8 cellular contexts compared by ENCODE assay signal in the genomic region with DNA sequence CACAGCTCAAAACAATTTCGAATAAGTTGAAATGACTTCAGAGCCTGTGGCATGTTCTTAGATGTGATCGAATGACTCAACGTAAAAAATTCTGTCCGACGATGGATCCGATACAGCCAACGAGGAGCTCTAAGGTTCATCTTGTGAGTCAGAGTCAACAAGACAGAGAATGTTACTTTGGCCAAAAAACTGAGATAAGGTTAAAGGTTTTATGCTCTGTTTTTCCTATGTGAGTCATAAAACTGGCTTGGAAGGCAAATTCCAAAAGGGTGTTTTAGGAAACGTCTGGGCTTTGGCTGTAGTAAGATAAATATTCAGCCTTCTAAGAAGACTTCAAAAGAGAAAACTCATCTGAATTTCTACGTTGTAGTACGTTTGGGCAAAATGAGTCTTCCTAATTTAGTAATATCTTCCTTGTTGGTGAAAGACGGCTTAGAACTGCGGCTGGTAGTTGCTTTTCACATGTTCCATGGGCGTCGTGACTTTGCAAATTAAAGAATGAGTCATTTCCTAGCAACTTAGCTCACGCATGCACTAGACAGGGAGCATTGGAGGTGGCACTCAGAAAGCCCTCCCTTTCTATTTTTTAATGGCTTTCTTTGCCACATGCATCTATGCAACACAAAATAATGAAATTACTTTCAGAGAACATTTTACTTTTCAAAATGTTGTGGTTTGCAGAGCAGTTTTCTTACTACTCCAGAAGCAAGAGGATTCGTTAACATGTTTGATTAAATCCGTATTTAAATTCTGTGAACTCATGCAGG. TPM values are rescaled to one million over a fixed set of nuclear protein-coding genes. Genes with fewer than 3 reads are reported as not detected.
DNase-seq lines count a peak whose midpoint lies in the region; ATAC-seq, FAIRE-seq and TF ChIP-seq lines count a peak whose summit lies in the region.

No MANE protein-coding gene starts in this region.

- H3K4me3 ChIP-seq in bronchial epithelial cell (ENCODE audit: low read depth, low read length) (no peak overlapping the region), lower lobe of right lung (peak overlapping the region; percentile 7)

- peaks cover 47 to 55% (median 51%) of the 10 kb centered on the region in 3 donors for H3K4me1 Mint-ChIP-seq in T-cell

- no peaks in the 10 kb centered on the region for H3K27me3 ChIP-seq in bronchial epithelial cell (ENCODE audit: control insufficient read depth, insufficient read depth, low read length)
- no peaks in the 10 kb centered on the region for H3K27me3 ChIP-seq in lower lobe of right lung (ENCODE audit: low read depth)

- DNase-seq in GM04503 (ENCODE audit: low read depth) (peak; percentile 99), T-cell (peak in 7 of 34 experiments; percentile 6 to 21 (median 11)), bronchial epithelial cell (ENCODE audit: low read depth) (peak; percentile 100), lower lobe of right lung (no peak), DMS153 treated with DMSO at 0.1 percent for 48 hours (lab: John Stamatoyannopoulos, UW; ENCODE audit: unreplicated experiment) (no peak)
- peak; percentile 43 to 45 for DNase-seq in stimulated activated CD8-positive, alpha-beta memory T cell treated with anti-CD3 and anti-CD28 coated beads, Interleukin-15, amount 100 ng/mL, for 48 hours (ENCODE audit: low read depth in 2 of 2)

- ATAC-seq in HG03135 (IDR thresholded peaks at IDR 0.05; ENCODE audit: unreplicated experiment) (peak; percentile 74), T-cell (replicated peaks in 1 of 4) (peak; percentile 69 to 90 (median 72)), lower lobe of right lung (peak; percentile 39 to 62), GM21515 (IDR thresholded peaks at IDR 0.05; ENCODE audit: unreplicated experiment) (no peak)

- no peaks in the 10 kb centered on the region for H3K9me3 ChIP-seq in lower lobe of right lung

- no peak for TF ChIP-seq CTCF in bronchial epithelial cell (IDR thresholded peaks at IDR 0.05; ENCODE audit: insufficient read depth, low read length, severe bottlenecking)
- TF ChIP-seq CTCF in lower lobe of right lung (IDR thresholded peaks at IDR 0.05): no peak

- intact Hi-C loops in lower lobe of right lung (cut with DNase I): no loop called here

- POLR2A ChIA-PET in T-cell (lab: Charles Lee): interaction anchor here in 1 of 2 donors (0.6 kb wide), 1 partner anchor 10 kb away, joined by 15 read pairs; no protein-coding TSS in a partner anchor

- H3K9me3 Mint-ChIP-seq in T-cell: no peaks in the 10 kb centered on the region

- no peak for FAIRE-seq in bronchial epithelial cell (lab: Jason Lieb, UNC)

- peak overlapping the region; percentile 75 to 91 for H3K27ac Mint-ChIP-seq in T-cell

- CTCF ChIA-PET in T-cell (lab: Charles Lee): no interaction called here

- H3K4me1 ChIP-seq in lower lobe of right lung: peaks cover 28% of the 10 kb centered on the region

- H3K36me3 Mint-ChIP-seq in T-cell: peaks cover 38% of the 10 kb centered on the region

- H3K36me3 ChIP-seq in bronchial epithelial cell (ENCODE audit: control insufficient read depth, insufficient read depth, low read length) (peaks cover 8% of the 10 kb centered on the region), lower lobe of right lung (no peaks in the 10 kb centered on the region)

- no peaks in the 10 kb centered on the region for H3K27me3 Mint-ChIP-seq in T-cell

- peak overlapping the region; percentile 39 for H3K27ac ChIP-seq in lower lobe of right lung

- H3K4me3 Mint-ChIP-seq in T-cell: peak overlapping the region; percentile 11 to 65 (median 37)

RNA-seq across cellular contexts. Expression of gene PFKP, which starts 28.2 kb away (rescaled TPM):
- total RNA-seq in T-cell (10 to 100 TPM; 60.7 to 84.3 (median 70.2) TPM), bronchial epithelial cell (188 and 196 TPM in 2 replicates), lower lobe of right lung (23.5 TPM)

Comparison
In these comparisons a context has a peak if more than half of its experiments do, and no peak if none do; other contexts are left out.
1. DNase-seq: peak in GM04503 (single experiment), bronchial epithelial cell (single experiment) and stimulated activated CD8-positive, alpha-beta memory T cell treated with anti-CD3 and anti-CD28 coated beads, Interleukin-15, amount 100 ng/mL, for 48 hours (2 of 2); none in lower lobe of right lung (single experiment) and DMS153 treated with DMSO at 0.1 percent for 48 hours (single experiment).